ENCODE assay signal across 16 cellular contexts in genomic region chr22:43240614-43241013, GRCh38. TPM values are rescaled to one million over a fixed set of nuclear protein-coding genes. Genes with fewer than 3 reads are reported as not detected.
DNase-seq lines count a peak whose midpoint lies in the region; TF ChIP-seq lines count a peak whose summit lies in the region.
"Had no signal": no experiment of that assay in that cellular context is flagged by ENCODE, and none has a peak within 500 bp of the region (broad histone marks: within the 10 kb centered on the region; RNA-seq: fewer than 3 reads in every experiment).

No MANE protein-coding gene starts in this region.

- TF ChIP-seq EP300 in sigmoid colon (IDR thresholded peaks at IDR 0.05) = no peak

- H4K91ac ChIP-seq in mesenchymal stem cell (ENCODE audit: low read length) = no peak overlapping the region

- no peak for TF ChIP-seq POLR2A in sigmoid colon (IDR thresholded peaks at IDR 0.05)

- H2BK12ac ChIP-seq in mesenchymal stem cell (ENCODE audit: low read length in 2 of 2) = no peak overlapping the region

- H3K4me2 ChIP-seq in mesenchymal stem cell (ENCODE audit: low read length, poor library complexity, severe bottlenecking) = no peak overlapping the region
- H3K4me2 ChIP-seq: BLaER1 had no signal

- TF ChIP-seq CTCF in dorsolateral prefrontal cortex (IDR thresholded peaks at IDR 0.05 in 54 of 56, conservative IDR thresholded peaks at IDR 0.05 in 2 of 56; ENCODE audit: low read depth in 1 of 56, partially characterized antibody in 56 of 56) (no peak), sigmoid colon (IDR thresholded peaks at IDR 0.05) (no peak)

- H3K9me3 ChIP-seq in NT2/D1 (ENCODE audit: insufficient read depth, low read length) (no peaks in the 10 kb centered on the region), mesenchymal stem cell (ENCODE audit: control insufficient read depth, low read length) (no peaks in the 10 kb centered on the region), sigmoid colon (no peaks in the 10 kb centered on the region)
- H3K9me3 ChIP-seq: BLaER1, Caco-2, HAP-1 had no signal

- intact Hi-C loops in head of caudate nucleus (cut with DNase I) = no loop called here
- intact Hi-C loops in dorsolateral prefrontal cortex (cut with DNase I) = no loop called here
- intact Hi-C loops in sigmoid colon (cut with DNase I) = no loop called here

- no peaks in the 10 kb centered on the region for H3K27me3 ChIP-seq in H7 (ENCODE audit: control insufficient read depth, insufficient read depth, low read length)
- no peaks in the 10 kb centered on the region for H3K27me3 ChIP-seq in NT2/D1 (ENCODE audit: insufficient read depth, insufficient read length)
- H3K27me3 ChIP-seq in mesenchymal stem cell (ENCODE audit: control insufficient read depth in 1 of 2, insufficient read depth in 1 of 2, low read length in 2 of 2) = peaks cover 40 to 59% of the 10 kb centered on the region in 2 experiments
- peaks cover 0 to 10% (median 0%) of the 10 kb centered on the region in 45 donors for H3K27me3 ChIP-seq in dorsolateral prefrontal cortex
- peaks cover 0 to 26% (median 3%) of the 10 kb centered on the region in 3 donors for H3K27me3 ChIP-seq in sigmoid colon
- H3K27me3 ChIP-seq: BLaER1 had no signal

- H4K8ac ChIP-seq in mesenchymal stem cell (ENCODE audit: low read length) = no peak overlapping the region

- H3K18ac ChIP-seq in mesenchymal stem cell (ENCODE audit: low read depth in 1 of 2, low read length in 2 of 2) = no peak overlapping the region

- no peak overlapping the region for H3K4me3 ChIP-seq in H7 (ENCODE audit: insufficient read depth, low read depth, low read length)
- no peak overlapping the region for H3K4me3 ChIP-seq in NT2/D1 (ENCODE audit: insufficient read length, low read depth)
- H3K4me3 ChIP-seq in mesenchymal stem cell (ENCODE audit: insufficient read depth in 1 of 2, low read depth in 1 of 2, low read length in 2 of 2) = no peak overlapping the region
- H3K4me3 ChIP-seq in dorsolateral prefrontal cortex = no peak overlapping the region
- no peak overlapping the region for H3K4me3 ChIP-seq in sigmoid colon
- H3K4me3 ChIP-seq: BLaER1, HAP-1 had no signal

- H3K4ac ChIP-seq in mesenchymal stem cell (ENCODE audit: low read depth in 1 of 2, low read length in 2 of 2) = no peak overlapping the region

- H3K27ac ChIP-seq in mesenchymal stem cell (ENCODE audit: low read length, poor library complexity, severe bottlenecking) (no peak overlapping the region), dorsolateral prefrontal cortex (no peak overlapping the region), sigmoid colon (no peak overlapping the region)
- H3K27ac ChIP-seq: BLaER1, C4-2B had no signal

- H3K4me1 ChIP-seq in NT2/D1 (ENCODE audit: insufficient read depth, insufficient read length) (peaks cover 5% of the 10 kb centered on the region), mesenchymal stem cell (ENCODE audit: control insufficient read depth, insufficient read depth, low read depth, low read length) (no peaks in the 10 kb centered on the region), sigmoid colon (peaks cover 0 to 10% (median 5%) of the 10 kb centered on the region in 4 donors)
- H3K4me1 ChIP-seq: Caco-2, HAP-1 had no signal

- no peak overlapping the region for H3K14ac ChIP-seq in mesenchymal stem cell (ENCODE audit: low read length in 2 of 2)

- H3K36me3 ChIP-seq in H7 (replicated peaks; ENCODE audit: control insufficient read depth, insufficient read depth, low read length) (no peaks in the 10 kb centered on the region), NT2/D1 (ENCODE audit: insufficient read depth, insufficient read length, low read length) (no peaks in the 10 kb centered on the region), mesenchymal stem cell (ENCODE audit: control insufficient read depth in 1 of 2, insufficient read depth in 2 of 2, low read depth in 1 of 2, low read length in 2 of 2) (no peaks in the 10 kb centered on the region), sigmoid colon (no peaks in the 10 kb centered on the region)
- H3K36me3 ChIP-seq: BLaER1, HAP-1 had no signal

- H2AK5ac ChIP-seq in mesenchymal stem cell (ENCODE audit: low read length, severe bottlenecking) = no peak overlapping the region

- no peak overlapping the region for H2AFZ ChIP-seq in mesenchymal stem cell (ENCODE audit: low read depth, low read length)

- H2BK15ac ChIP-seq in mesenchymal stem cell (ENCODE audit: low read depth, poor library complexity, severe bottlenecking) = peak overlapping the region; percentile 17

- H3K9ac ChIP-seq in NT2/D1 (ENCODE audit: insufficient read length, low read depth) = peak overlapping the region; percentile 21
- H3K9ac ChIP-seq in mesenchymal stem cell (ENCODE audit: low read length) = no peak overlapping the region
- H3K9ac ChIP-seq: BLaER1 had no signal

- WGBS in mesenchymal stem cell = 83% methylated on average over 5 of the region's 7 CpGs
- WGBS in sigmoid colon, 2 donors = 66 to 79% methylated on average over 7 of the region's 7 CpGs

- DNase-seq in H7 (peak; percentile 69), NT2/D1 (ENCODE audit: low read depth, low spot score) (no peak), head of caudate nucleus (peak in 31 of 42 donors; percentile 6 to 68 (median 41)), mesenchymal stem cell (no peak), dorsolateral prefrontal cortex (no peak), NCI-H128 (lab: John Stamatoyannopoulos, UW; ENCODE audit: unreplicated experiment) (no peak), occipital lobe (lab: John Stamatoyannopoulos, UW) (no peak), sigmoid colon (no peak)
- DNase-seq: Caco-2; CD4-positive, CD25-positive, alpha-beta regulatory T cell; CD8-positive, alpha-beta T cell; DMS153; DND-41 had no signal

- no peak overlapping the region for H2BK120ac ChIP-seq in mesenchymal stem cell (ENCODE audit: low read depth, low read length)

- no peaks in the 10 kb centered on the region for H3K79me1 ChIP-seq in mesenchymal stem cell (replicated peaks; ENCODE audit: low read length, poor library complexity, severe bottlenecking)

- H3K23ac ChIP-seq in mesenchymal stem cell (ENCODE audit: low read length in 2 of 2) = no peak overlapping the region

- no peak overlapping the region for H2BK5ac ChIP-seq in mesenchymal stem cell (ENCODE audit: low read depth, low read length, poor library complexity, severe bottlenecking)

RNA-seq across cellular contexts. Expression of gene TTLL12, which starts 53.7 kb away (rescaled TPM):
- 90.5 and 100 TPM in 2 replicates for total RNA-seq in H7 (2014; rRNA removed; shearing (Covaris generic))
- 14.5 TPM for polyA plus RNA-seq in mesenchymal stem cell (2013, experiment 1 of 2)
- polyA plus RNA-seq in mesenchymal stem cell (2013, experiment 2 of 2) = 15.3 TPM
- total RNA-seq in dorsolateral prefrontal cortex = 10 to 100 TPM; 24.0 to 52.5 (median 34.0) TPM
- total RNA-seq in occipital lobe = 31.4 TPM
- total RNA-seq in sigmoid colon = 10 to 100 TPM; 13.2 to 21.3 (median 16.2) TPM
- polyA plus RNA-seq in sigmoid colon = 100 to 1,000 TPM in 1 of 3 donors, 10 to 100 TPM in 2; 83.5 to 127 (median 99.0) TPM

Comparison
In these comparisons a context has a peak if more than half of its experiments do, and no peak if none do; other contexts are left out.
1. DNase-seq: peak in H7 (single experiment) and head of caudate nucleus (31 of 42); none in NT2/D1 (single experiment), mesenchymal stem cell (single experiment), dorsolateral prefrontal cortex (0 of 10), NCI-H128 (single experiment), occipital lobe (single experiment) and sigmoid colon (single experiment).